In genomic region chr1:17640411-17640810, GRCh38 we compare ENCODE assay signal across 17 cellular contexts.
"Had no signal": no experiment of that assay in that cellular context is flagged by ENCODE, and none has a peak within 500 bp of the region (broad histone marks: within the 10 kb centered on the region; RNA-seq: fewer than 3 reads in every experiment).

No MANE protein-coding gene starts in this region.

- H3K27ac ChIP-seq: brain microvascular endothelial cell, left ventricle myocardium inferior, transverse colon, vagina had no signal

- H3K27me3 ChIP-seq: brain microvascular endothelial cell, transverse colon, vagina had no signal

- ATAC-seq: activated CD8-positive, alpha-beta T cell treated with anti-CD3 and anti-CD28 coated beads for 36 hours; activated naive CD8-positive, alpha-beta T cell treated with anti-CD3 and anti-CD28 coated beads, Interleukin-2, amount 50 U/mL, for 24 hours had no signal

- H3K9me3 ChIP-seq: left ventricle myocardium inferior, transverse colon, vagina had no signal

- DNase-seq: activated CD4-positive, alpha-beta T cell treated with anti-CD3 and anti-CD28 coated beads, Interleukin-2, amount 10 ng/mL, durations not matched to agents 24 days and 14 days; activated CD8-positive, alpha-beta T cell treated with anti-CD3 and anti-CD28 coated beads for 36 hours; activated naive CD4-positive, alpha-beta T cell treated with anti-CD3 and anti-CD28 coated beads for 36 hours; activated naive CD8-positive, alpha-beta T cell treated with anti-CD3 and anti-CD28 coated beads, Interleukin-2, amount 50 U/mL, for 24 hours; activated T-cell treated with anti-CD3 and anti-CD28 coated beads, Interleukin-2, amount 50 U/mL, for 24 hours; anterior cingulate cortex; brain microvascular endothelial cell; central memory CD4-positive, alpha-beta T cell; left ventricle myocardium inferior; nephron progenitor cell; nucleus accumbens; stimulated activated CD4-positive, alpha-beta T cell treated with anti-CD3 and anti-CD28 coated beads, Interleukin-12 subunit alpha, Interleukin-12 subunit beta, amount 100 ng/mL, for 4 hours; stimulated activated CD4-positive, alpha-beta T cell treated with anti-CD3 and anti-CD28 coated beads, Interleukin-1b, Interleukin-23, amount 100 ng/mL, for 48 hours; stimulated activated CD8-positive, alpha-beta memory T cell treated with anti-CD3 and anti-CD28 coated beads, Interleukin-4, amount 100 ng/mL, for 48 hours; stimulated activated naive CD4-positive, alpha-beta T cell; transverse colon had no signal

- H3K4me1 ChIP-seq: transverse colon, vagina had no signal

- H3K4me3 ChIP-seq: left ventricle myocardium inferior, transverse colon, vagina had no signal
